ENCODE assay signal across 1 cellular context in genomic region chr22:30591588-30592359, GRCh38.
TF ChIP-seq lines count a peak whose summit lies in the region.

Gene PES1 (minus strand): TSS chr22:30591910. CDS start chr22:30591833, 77 bp downstream.

TF ChIP-seq in K562, 482 proteins besides CTCF, POLR2A, EP300 and RAD21 (continued from another document and continues in another):
- TF ChIP-seq ETS1 (conservative IDR thresholded peaks at IDR 0.05; ENCODE audit: control insufficient read depth, low read depth, low read length) (peak; percentile 45; the same call in 1 of the 2 replicates), TOE1 (IDR thresholded peaks at IDR 0.05; ENCODE audit: borderline replicate concordance) (peak; percentile 73), TOE1 (CRISPR knock-in tag; IDR thresholded peaks at IDR 0.05; ENCODE audit: borderline replicate concordance, low read depth) (no peak), SNRNP70 (optimal IDR thresholded peaks at IDR 0.05; ENCODE audit: low read depth, low read length) (no peak), NRF1 (conservative IDR thresholded peaks at IDR 0.05 in 1 of 2, IDR thresholded peaks at IDR 0.05 in 1 of 2) (peak; percentile 80 to 83), MNT (conservative IDR thresholded peaks at IDR 0.05) (peak; percentile 98 to 99), ZBTB12 (CRISPR knock-in tag; IDR thresholded peaks at IDR 0.05) (peak; percentile 94), ASH1L (IDR thresholded peaks at IDR 0.05; ENCODE audit: borderline replicate concordance, low read depth, partially characterized antibody) (peak; percentile 47), USF2 (CRISPR knock-in tag; IDR thresholded peaks at IDR 0.05) (peak; percentile 66; the same call in 1 of the 2 replicates), ZNF76 (CRISPR knock-in tag; IDR thresholded peaks at IDR 0.05; ENCODE audit: borderline replicate concordance) (peak; percentile 95; the same call in 1 of the 2 replicates), TAL1 (IDR thresholded peaks at IDR 0.05) (0 out of 2 replicates have a peak, but pooled peaks have one; percentile 12), ARNT (IDR thresholded peaks at IDR 0.05) (no peak; a peak in 1 of 4 replicates), SIN3A (IDR thresholded peaks at IDR 0.05; ENCODE audit: borderline replicate concordance in 2 of 2, control insufficient read depth in 1 of 2, low read depth in 2 of 2, low read length in 2 of 2) (peak; percentile 92), MXI1 (IDR thresholded peaks at IDR 0.05; ENCODE audit: low read depth, low read length) (peak; percentile 99), PHF20 (IDR thresholded peaks at IDR 0.05; ENCODE audit: partially characterized antibody) (peak; percentile 69), ZNF77 (CRISPR knock-in tag; IDR thresholded peaks at IDR 0.05) (no peak), PYGO2 (tag; IDR thresholded peaks at IDR 0.05) (no peak), POLR2AphosphoS5 (IDR thresholded peaks at IDR 0.05; ENCODE audit: control insufficient read depth, insufficient read depth, low read depth, low read length) (peak; percentile 48; the same call in 1 of the 2 replicates), MCM5 (IDR thresholded peaks at IDR 0.05; ENCODE audit: low read depth) (no peak), RBM22 (IDR thresholded peaks at IDR 0.05; ENCODE audit: low read depth, low read length, poor library complexity, severe bottlenecking) (peak; percentile 91), GATAD2B (IDR thresholded peaks at IDR 0.05; ENCODE audit: borderline replicate concordance) (0 out of 2 replicates have a peak, but pooled peaks have one; percentile 31), CREM (IDR thresholded peaks at IDR 0.05; ENCODE audit: low read depth) (peak; percentile 97), MXD1 (CRISPR knock-in tag; IDR thresholded peaks at IDR 0.05; ENCODE audit: borderline replicate concordance, poor library complexity, severe bottlenecking) (peak; percentile 94), FOXJ2 (tag; IDR thresholded peaks at IDR 0.05) (peak; percentile 85), ELF1 (tag; IDR thresholded peaks at IDR 0.05) (peak; percentile 99), ZNF408 (CRISPR knock-in tag; IDR thresholded peaks at IDR 0.05; ENCODE audit: low read depth) (no peak), JUND (IDR thresholded peaks at IDR 0.05; ENCODE audit: borderline replicate concordance, low read depth, low read length) (peak; percentile 67), JUND (tag; IDR thresholded peaks at IDR 0.05; ENCODE audit: borderline replicate concordance, low read depth, low read length) (0 out of 3 replicates have a peak, but pooled peaks have one; percentile 58), NFRKB (IDR thresholded peaks at IDR 0.05; ENCODE audit: low read depth) (0 out of 2 replicates have a peak, but pooled peaks have one; percentile 37), FOXK2 (conservative IDR thresholded peaks at IDR 0.05 in 1 of 2, IDR thresholded peaks at IDR 0.05 in 1 of 2; ENCODE audit: low read depth in 2 of 2) (peak; percentile 63 to 68; a peak in 2 of 4 replicates), ATF1 (CRISPR knock-in tag; IDR thresholded peaks at IDR 0.05) (peak; percentile 62), ATF1 (tag; IDR thresholded peaks at IDR 0.05) (peak; percentile 99), SMAD4 (CRISPR knock-in tag; conservative IDR thresholded peaks at IDR 0.05) (no peak), ZBTB7A (IDR thresholded peaks at IDR 0.05; ENCODE audit: borderline replicate concordance, control insufficient read depth, low read depth, low read length) (peak; percentile 90), ZBTB11 (CRISPR knock-in tag; IDR thresholded peaks at IDR 0.05) (peak in 1 of 3 experiments; percentile 43; a peak in 1 of 6 replicates), MAX (CRISPR knock-in tag; IDR thresholded peaks at IDR 0.05) (peak; percentile 89), AFF1 (IDR thresholded peaks at IDR 0.05; ENCODE audit: low read depth in 1 of 2, partially characterized antibody in 2 of 2) (peak; percentile 71 to 96), MYC (IDR thresholded peaks at IDR 0.05; ENCODE audit: low read depth, low read length) (peak; percentile 98), MYC (CRISPR knock-in tag; IDR thresholded peaks at IDR 0.05; ENCODE audit: borderline replicate concordance, low read depth) (peak; percentile 80; the same call in 1 of the 2 replicates), GABPB1 (CRISPR knock-in tag; IDR thresholded peaks at IDR 0.05) (peak; percentile 72; the same call in 1 of the 2 replicates), SMAD2 (IDR thresholded peaks at IDR 0.05; ENCODE audit: low read depth, low read length) (no peak), ZNF316 (IDR thresholded peaks at IDR 0.05) (no peak), MIER1 (IDR thresholded peaks at IDR 0.05; ENCODE audit: low read depth) (no peak), MBD2 (IDR thresholded peaks at IDR 0.05; ENCODE audit: borderline replicate concordance, low read depth) (peak; percentile 98), DACH1 (IDR thresholded peaks at IDR 0.05; ENCODE audit: partially characterized antibody) (peak; percentile 90), ZNF592 (IDR thresholded peaks at IDR 0.05) (peak; percentile 66; the same call in 1 of the 2 replicates)
